14 cellular contexts compared by ENCODE assay signal in the genomic region with DNA sequence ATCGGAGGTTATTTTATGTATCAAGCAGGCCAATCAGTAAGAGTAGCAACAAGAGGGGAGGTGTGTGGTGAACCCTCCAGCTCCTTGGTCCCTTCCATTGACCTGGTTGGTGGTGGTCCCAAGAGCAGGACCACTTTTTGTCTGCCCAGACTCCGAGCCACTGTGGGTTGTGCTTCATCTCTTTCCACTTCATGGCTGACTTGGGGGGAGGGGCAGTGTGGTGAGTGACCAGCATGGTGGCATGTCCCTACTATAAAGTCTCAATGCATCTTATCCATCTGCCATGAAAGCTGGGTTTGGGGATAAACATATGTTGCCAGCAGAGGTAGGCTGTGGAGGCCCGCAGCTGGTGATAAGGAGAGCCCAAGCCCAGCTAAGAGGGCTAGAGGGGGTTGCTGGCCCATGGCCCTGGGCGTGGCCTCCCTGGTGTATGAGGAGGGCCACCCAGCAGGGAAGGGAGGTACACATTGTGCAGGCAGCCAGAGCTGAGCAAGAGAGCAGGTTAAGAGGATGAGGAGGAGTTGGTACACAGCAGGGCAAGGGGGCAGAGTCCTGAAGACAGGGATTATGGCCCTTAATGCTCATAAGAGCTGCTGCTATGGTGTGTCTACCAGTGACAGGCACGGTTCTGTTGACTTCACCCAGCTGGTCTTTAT. TPM values are rescaled to one million over a fixed set of nuclear protein-coding genes. Genes with fewer than 3 reads are reported as not detected.
DNase-seq lines count a peak whose midpoint lies in the region; ATAC-seq and TF ChIP-seq lines count a peak whose summit lies in the region.
"Had no signal": no experiment of that assay in that cellular context is flagged by ENCODE, and none has a peak within 500 bp of the region (broad histone marks: within the 10 kb centered on the region; RNA-seq: fewer than 3 reads in every experiment).

No MANE protein-coding gene starts in this region.

- intact Hi-C loops in tibial artery (cut with DNase I; ENCODE audit: low total_unique reads) = no loop called here

- peak overlapping the region; percentile 83 for H3K27ac Mint-ChIP-seq in activated T-cell treated with anti-CD3 and anti-CD28 coated beads, Interleukin-2, amount 50 U/mL, for 72 hours
- peak overlapping the region; percentile 97 for H3K27ac Mint-ChIP-seq in T-cell

- no peak for TF ChIP-seq CTCF in tibial artery (IDR thresholded peaks at IDR 0.05)

- no peak overlapping the region for H3K27ac ChIP-seq in tibial artery

- H3K4me1 ChIP-seq in tibial artery = peaks cover 0 to 19% (median 6%) of the 10 kb centered on the region in 4 donors

- H3K9me3 ChIP-seq in tibial artery = no peaks in the 10 kb centered on the region

- no peak for ATAC-seq in activated T-cell treated with anti-CD3 and anti-CD28 coated beads, Interleukin-2, amount 50 U/mL, for 72 hours (replicated peaks in 1 of 2)
- ATAC-seq in T-cell (replicated peaks in 1 of 4) (no peak), GM19324 (IDR thresholded peaks at IDR 0.05; ENCODE audit: low FRiP score, unreplicated experiment) (no peak)
- ATAC-seq: left ventricle myocardium superior had no signal

- POLR2A ChIA-PET in T-cell (lab: Charles Lee) = interaction anchor here (0.6 to 6.1 kb wide), 5 partner anchors 8 to 463 kb away, joined by 3 to 41 read pairs (median 4); partner anchors contain the start of gene ISG20 (in 1 of the 2)

- H3K27me3 ChIP-seq in tibial artery = no peaks in the 10 kb centered on the region

- no peaks in the 10 kb centered on the region for H3K27me3 Mint-ChIP-seq in activated T-cell treated with anti-CD3 and anti-CD28 coated beads, Interleukin-2, amount 50 U/mL, for 72 hours (ENCODE audit: low read depth)
- H3K27me3 Mint-ChIP-seq in T-cell = no peaks in the 10 kb centered on the region

- H3K9me3 Mint-ChIP-seq in activated T-cell treated with anti-CD3 and anti-CD28 coated beads, Interleukin-2, amount 50 U/mL, for 72 hours = no peaks in the 10 kb centered on the region
- no peaks in the 10 kb centered on the region for H3K9me3 Mint-ChIP-seq in T-cell
- H3K9me3 Mint-ChIP-seq: neural crest cell had no signal

- H3K4me1 Mint-ChIP-seq in activated T-cell treated with anti-CD3 and anti-CD28 coated beads, Interleukin-2, amount 50 U/mL, for 72 hours (ENCODE audit: low read depth) = peaks cover 96% of the 10 kb centered on the region
- peaks cover 88 to 98% (median 97%) of the 10 kb centered on the region in 3 donors for H3K4me1 Mint-ChIP-seq in T-cell

- peak; percentile 57 for TF ChIP-seq POLR2A in erythroblast (IDR thresholded peaks at IDR 0.05; ENCODE audit: low read length)

- H3K36me3 ChIP-seq in tibial artery = peaks cover 25 to 62% (median 56%) of the 10 kb centered on the region in 3 donors

- H3K4me3 Mint-ChIP-seq in activated T-cell treated with anti-CD3 and anti-CD28 coated beads, Interleukin-2, amount 50 U/mL, for 72 hours = peak overlapping the region; percentile 47 to 65
- H3K4me3 Mint-ChIP-seq in T-cell = peak overlapping the region; percentile 39 to 92 (median 44)
- H3K4me3 Mint-ChIP-seq: neural crest cell had no signal

- DNase-seq in activated T-cell treated with anti-CD3 and anti-CD28 coated beads, Interleukin-2, amount 50 U/mL, for 72 hours = no peak
- DNase-seq in activated T-cell treated with anti-CD3 and anti-CD28 coated beads, Interleukin-2, amount 50 U/mL, for 1 hour = no peak
- no peak for DNase-seq in T-cell
- peak; percentile 90 to 98 for DNase-seq in erythroblast (lab: John Stamatoyannopoulos, UW)
- DNase-seq in tibial artery = peak; percentile 14 to 55
- no peak for DNase-seq in NCI-H1930 (lab: John Stamatoyannopoulos, UW)
- no peak for DNase-seq in AG20443 (ENCODE audit: low spot score)
- DNase-seq: left ventricle myocardium superior, NCI-H1436 treated with DMSO at 0.1 percent for 48 hours, NCI-H510A, trophoblast cell had no signal

- no peak overlapping the region for H3K4me3 ChIP-seq in tibial artery
- H3K4me3 ChIP-seq: skin epidermis had no signal

- H3K36me3 Mint-ChIP-seq in activated T-cell treated with anti-CD3 and anti-CD28 coated beads, Interleukin-2, amount 50 U/mL, for 72 hours (ENCODE audit: insufficient read depth in 2 of 2) = peaks cover 15 to 46% of the 10 kb centered on the region in 2 donors
- H3K36me3 Mint-ChIP-seq in T-cell = peaks cover 57% of the 10 kb centered on the region

- CTCF ChIA-PET in T-cell (lab: Charles Lee) = interaction anchor here in 1 of 2 donors (0.9 to 2.4 kb wide), 4 partner anchors 7 to 276 kb away, joined by 3 to 9 read pairs (median 4); no protein-coding TSS in a partner anchor

RNA-seq across cellular contexts. Expression of gene AEN, which starts 7.0 kb away (rescaled TPM):
- total RNA-seq in activated T-cell treated with anti-CD3 and anti-CD28 coated beads, Interleukin-2, amount 50 U/mL, for 72 hours = 100 to 1,000 TPM in 1 of 2 donors, 10 to 100 TPM in 1; 99.4 to 155 TPM
- total RNA-seq in T-cell = 10 to 100 TPM; 31.1 to 69.2 (median 51.5) TPM

RNA-seq across cellular contexts. Expression of gene ISG20, which starts 10.7 kb away (rescaled TPM):
- total RNA-seq in activated T-cell treated with anti-CD3 and anti-CD28 coated beads, Interleukin-2, amount 50 U/mL, for 72 hours = 100 to 1,000 TPM; 102 to 215 TPM
- total RNA-seq in T-cell = 100 to 1,000 TPM; 141 to 206 (median 153) TPM

Comparison
In these comparisons a context has a peak if more than half of its experiments do, and no peak if none do; other contexts are left out.
1. DNase-seq: peak in erythroblast (2 of 2) and tibial artery (2 of 2); none in activated T-cell treated with anti-CD3 and anti-CD28 coated beads, Interleukin-2, amount 50 U/mL, for 72 hours (0 of 2), activated T-cell treated with anti-CD3 and anti-CD28 coated beads, Interleukin-2, amount 50 U/mL, for 1 hour (single experiment), T-cell (0 of 34), NCI-H1930 (0 of 2) and AG20443 (single experiment).